16 cellular contexts compared by ENCODE assay signal in genomic region chr9:76463211-76463610, GRCh38. TPM values are rescaled to one million over a fixed set of nuclear protein-coding genes. Genes with fewer than 3 reads are reported as not detected.
DNase-seq lines count a peak whose midpoint lies in the region; ATAC-seq and TF ChIP-seq lines count a peak whose summit lies in the region.
"Had no signal": no experiment of that assay in that cellular context is flagged by ENCODE, and none has a peak within 500 bp of the region (broad histone marks: within the 10 kb centered on the region; RNA-seq: fewer than 3 reads in every experiment).

No MANE protein-coding gene starts in this region.

- no peaks in the 10 kb centered on the region for H3K9me3 ChIP-seq in ovary

- no peak for TF ChIP-seq POLR2A in ovary (IDR thresholded peaks at IDR 0.05)

- H3K4me1 ChIP-seq in ovary (ENCODE audit: insufficient read depth): peaks cover 1% of the 10 kb centered on the region
- H3K4me1 ChIP-seq: foreskin keratinocyte had no signal

- WGBS in ovary, 3 donors: 92 to 95% (median 93%) methylated on average over 4 of the region's 4 CpGs

- TF ChIP-seq CTCF in ovary (IDR thresholded peaks at IDR 0.05): no peak

- intact Hi-C loops in ovary (cut with DNase I): no loop called here
- intact Hi-C loops in left colon (cut with DNase I, micrococcal nuclease): no loop called here

- no peaks in the 10 kb centered on the region for H3K36me3 ChIP-seq in ovary

- no peak for TF ChIP-seq EP300 in ovary (IDR thresholded peaks at IDR 0.05)

- peak; percentile 54 for ATAC-seq in GM18498 (IDR thresholded peaks at IDR 0.05; ENCODE audit: unreplicated experiment)
- peak; percentile 40 for ATAC-seq in GM21360 (IDR thresholded peaks at IDR 0.05; ENCODE audit: unreplicated experiment)
- peak; percentile 52 for ATAC-seq in HG03025 (IDR thresholded peaks at IDR 0.05; ENCODE audit: low FRiP score, unreplicated experiment)
- no peak for ATAC-seq in left colon
- ATAC-seq: activated CD8-positive, alpha-beta T cell treated with anti-CD3 and anti-CD28 coated beads for 36 hours; foreskin keratinocyte; right cardiac atrium had no signal

- DNase-seq in NCI-H526 treated with DMSO at 0.1 percent for 48 hours (lab: John Stamatoyannopoulos, UW) (peak; percentile 84), ovary (no peak), DMS79 treated with DMSO at 0.1 percent for 48 hours (lab: John Stamatoyannopoulos, UW) (no peak), NCI-H1105 treated with DMSO at 0.1 percent for 48 hours (lab: John Stamatoyannopoulos, UW) (no peak), left colon (no peak)
- DNase-seq: activated CD8-positive, alpha-beta T cell treated with anti-CD3 and anti-CD28 coated beads for 36 hours; activated naive CD8-positive, alpha-beta T cell treated with anti-CD3 and anti-CD28 coated beads for 36 hours; foreskin keratinocyte; H9; mammary epithelial cell; NCI-H510A treated with DMSO at 0.1 percent for 48 hours; right cardiac atrium; SW 1271 had no signal

- H3K27ac ChIP-seq in ovary: no peak overlapping the region
- H3K27ac ChIP-seq: foreskin keratinocyte had no signal

- no peaks in the 10 kb centered on the region for H3K27me3 ChIP-seq in ovary
- H3K27me3 ChIP-seq: foreskin keratinocyte had no signal

- no peak overlapping the region for H3K4me3 ChIP-seq in ovary

RNA-seq across cellular contexts. Expression of gene GCNT1, which starts 4.2 kb away (rescaled TPM):
- total RNA-seq in ovary (1 to 10 TPM; 1.1 to 5.9 (median 3.0) TPM), left colon (10 to 100 TPM; 30.8 to 33.8 TPM)
- polyA plus RNA-seq in ovary: 1 to 10 TPM in 1 of 2 donors, under 1 TPM in 1; 0.90 to 4.4 TPM

Comparison
In these comparisons a context has a peak if more than half of its experiments do, and no peak if none do; other contexts are left out.
1. RNA of gene GCNT1, which starts 4.2 kb away (total RNA-seq): 30.8 to 33.8 TPM in left colon; 1.1 to 5.9 TPM in ovary; every median in the first group is over 4 times any median in the second.